8 cellular contexts compared by ENCODE assay signal in genomic region chr13:46053162-46054012, GRCh38. TPM values are rescaled to one million over a fixed set of nuclear protein-coding genes. Genes with fewer than 3 reads are reported as not detected.
DNase-seq lines count a peak whose midpoint lies in the region; ATAC-seq, FAIRE-seq and TF ChIP-seq lines count a peak whose summit lies in the region.

No MANE protein-coding gene starts in this region.

- H2BK120ac ChIP-seq in mesenchymal stem cell (ENCODE audit: low read depth, low read length): no peak overlapping the region

- no peaks in the 10 kb centered on the region for H3K9me3 Mint-ChIP-seq in MCF 10A (ENCODE audit: unreplicated experiment)

- H3K27ac Mint-ChIP-seq in MCF 10A (ENCODE audit: low read depth, unreplicated experiment): peak overlapping the region; percentile 99

- H3K9ac ChIP-seq in mesenchymal stem cell (ENCODE audit: low read length): peak overlapping the region; percentile 97

- H2BK5ac ChIP-seq in mesenchymal stem cell (ENCODE audit: low read depth, low read length, poor library complexity, severe bottlenecking): no peak overlapping the region

- no peak overlapping the region for H3K14ac ChIP-seq in mesenchymal stem cell (ENCODE audit: low read length in 2 of 2)

- TF ChIP-seq CTCF in cardiac muscle cell (IDR thresholded peaks at IDR 0.05; ENCODE audit: low read depth, low read length): no peak
- TF ChIP-seq CTCF in MCF 10A (IDR thresholded peaks at IDR 0.05; ENCODE audit: unreplicated experiment): no peak
- no peak for TF ChIP-seq CTCF in GM13977 (IDR thresholded peaks at IDR 0.05; ENCODE audit: extremely low read depth, insufficient read depth, missing control alignments)

- H3K4me1 Mint-ChIP-seq in MCF 10A (ENCODE audit: insufficient read depth, unreplicated experiment): peaks cover 15% of the 10 kb centered on the region

- no peak overlapping the region for H3K23ac ChIP-seq in mesenchymal stem cell (ENCODE audit: low read length in 2 of 2)

- H3K36me3 Mint-ChIP-seq in MCF 10A (ENCODE audit: insufficient read depth, unreplicated experiment): no peaks in the 10 kb centered on the region

- H4K91ac ChIP-seq in mesenchymal stem cell (ENCODE audit: low read length): no peak overlapping the region

- TSS peak; percentile 80 for BruUV-seq in MCF 10A (replicated peaks; lab: Mats Ljungman, UMichigan)

- peak overlapping the region; percentile 92 for H3K4me3 Mint-ChIP-seq in MCF 10A (ENCODE audit: unreplicated experiment)

- no peaks in the 10 kb centered on the region for H3K27me3 ChIP-seq in cardiac muscle cell
- no peaks in the 10 kb centered on the region for H3K27me3 ChIP-seq in mesenchymal stem cell (ENCODE audit: control insufficient read depth in 1 of 2, insufficient read depth in 1 of 2, low read length in 2 of 2)

- H3K4me3 ChIP-seq in cardiac muscle cell (peak overlapping the region; percentile 91), mesenchymal stem cell (ENCODE audit: insufficient read depth in 1 of 2, low read depth in 1 of 2, low read length in 2 of 2) (peak overlapping the region in 1 of 2 experiments; percentile 92)

- no peak overlapping the region for H3K4ac ChIP-seq in mesenchymal stem cell (ENCODE audit: low read depth in 1 of 2, low read length in 2 of 2)

- no peak for FAIRE-seq in urothelium cell line (lab: Jason Lieb, UNC)

- H3K9me3 ChIP-seq in cardiac muscle cell (ENCODE audit: low read depth) (no peaks in the 10 kb centered on the region), mesenchymal stem cell (ENCODE audit: control insufficient read depth, low read length) (no peaks in the 10 kb centered on the region)

- no peak for ATAC-seq in left ventricle myocardium superior

- CTCF ChIA-PET in MCF 10A (lab: Yijun Ruan, JAX): interaction anchor here (1.0 kb wide), 1 partner anchor 16 kb away, joined by 3 read pairs; no protein-coding TSS in a partner anchor

- no peak overlapping the region for H3K18ac ChIP-seq in mesenchymal stem cell (ENCODE audit: low read depth in 1 of 2, low read length in 2 of 2)

- H2BK15ac ChIP-seq in mesenchymal stem cell (ENCODE audit: low read depth, poor library complexity, severe bottlenecking): no peak overlapping the region

- H3K79me1 ChIP-seq in mesenchymal stem cell (replicated peaks; ENCODE audit: low read length, poor library complexity, severe bottlenecking): peaks cover 3% of the 10 kb centered on the region

- intact Hi-C loops in left ventricle myocardium superior (cut with micrococcal nuclease): no loop called here
- intact Hi-C loops in MCF 10A (cut with micrococcal nuclease): loop anchor here (1.0 kb wide), 1 partner anchor 73 kb away; no protein-coding TSS in a partner anchor

- no peak overlapping the region for H4K8ac ChIP-seq in mesenchymal stem cell (ENCODE audit: low read length)

- H2BK12ac ChIP-seq in mesenchymal stem cell (ENCODE audit: low read length in 2 of 2): no peak overlapping the region

- no peak for DNase-seq in cardiac muscle cell (ENCODE audit: low read depth in 1 of 2, low spot score in 1 of 2)
- no peak for DNase-seq in left ventricle myocardium superior
- DNase-seq in MCF 10A (ENCODE audit: unreplicated experiment): no peak
- no peak for DNase-seq in mesenchymal stem cell
- DNase-seq in urothelium cell line (ENCODE audit: low spot score): peak; percentile 3
- no peak for DNase-seq in NCI-H510A (lab: John Stamatoyannopoulos, UW)
- no peak for DNase-seq in GM13977 (ENCODE audit: low spot score)
- no peak for DNase-seq in NOMO-1 treated with DMSO at 0.1 percent for 48 hours (lab: John Stamatoyannopoulos, UW; ENCODE audit: unreplicated experiment)

- H2AK5ac ChIP-seq in mesenchymal stem cell (ENCODE audit: low read length, severe bottlenecking): no peak overlapping the region

- H2AFZ ChIP-seq in mesenchymal stem cell (ENCODE audit: low read depth, low read length): no peak overlapping the region

- no peaks in the 10 kb centered on the region for H3K27me3 Mint-ChIP-seq in MCF 10A (ENCODE audit: insufficient read depth, unreplicated experiment)

- H3K4me2 ChIP-seq in mesenchymal stem cell (ENCODE audit: low read length, poor library complexity, severe bottlenecking): peak overlapping the region; percentile 70

- 50% methylated on average over 12 of the region's 18 CpGs for WGBS in mesenchymal stem cell

- H3K36me3 ChIP-seq in cardiac muscle cell (no peaks in the 10 kb centered on the region), mesenchymal stem cell (ENCODE audit: control insufficient read depth in 1 of 2, insufficient read depth in 2 of 2, low read depth in 1 of 2, low read length in 2 of 2) (no peaks in the 10 kb centered on the region)

- H3K27ac ChIP-seq in cardiac muscle cell (no peak overlapping the region), mesenchymal stem cell (ENCODE audit: low read length, poor library complexity, severe bottlenecking) (no peak overlapping the region)

- POLR2A ChIA-PET in MCF 10A (lab: Yijun Ruan, JAX): interaction anchor here (0.6 to 2.9 kb wide), 15 partner anchors 7 to 542 kb away, joined by 3 to 17 read pairs (median 3); no protein-coding TSS in a partner anchor

- H3K4me1 ChIP-seq in cardiac muscle cell (ENCODE audit: low read depth) (peaks cover 22% of the 10 kb centered on the region), mesenchymal stem cell (ENCODE audit: control insufficient read depth, insufficient read depth, low read depth, low read length) (no peaks in the 10 kb centered on the region)

- in situ Hi-C loops in GM13977 (cut with MboI; ENCODE audit: low pct_unique_long_range_greater_than_20kb, low sequenced_read_pairs, unreplicated experiment): no loop called here

RNA-seq across cellular contexts. Expression of gene ZC3H13, which starts 0.8 kb away (rescaled TPM):
- total RNA-seq in cardiac muscle cell (12.5 and 20.0 TPM in 2 replicates), left ventricle myocardium superior (28.5 TPM), MCF 10A (2022) (33.9 and 39.0 TPM in 2 replicates)
- polyA plus RNA-seq in cardiac muscle cell: 55.2 and 72.2 TPM in 2 replicates
- polyA plus RNA-seq in mesenchymal stem cell (2013, experiment 1 of 2): 37.8 TPM
- polyA plus RNA-seq in mesenchymal stem cell (2013, experiment 2 of 2): 34.4 TPM

RNA-seq across cellular contexts. Expression of gene CPB2, which starts 51.4 kb away (rescaled TPM):
- total RNA-seq in cardiac muscle cell (not detected in 2 replicates), left ventricle myocardium superior (not detected), MCF 10A (2022) (not detected in 2 replicates)
- polyA plus RNA-seq in cardiac muscle cell: not detected in 2 replicates
- polyA plus RNA-seq in mesenchymal stem cell (2013, experiment 1 of 2): not detected
- not detected for polyA plus RNA-seq in mesenchymal stem cell (2013, experiment 2 of 2)
